21 cellular contexts compared by ENCODE assay signal in genomic region chr16:66910175-66910940, GRCh38. TPM values are rescaled to one million over a fixed set of nuclear protein-coding genes. Genes with fewer than 3 reads are reported as not detected.
"Had no signal": no experiment of that assay in that cellular context is flagged by ENCODE, and none has a peak within 500 bp of the region (broad histone marks: within the 10 kb centered on the region; RNA-seq: fewer than 3 reads in every experiment).

No MANE protein-coding gene starts in this region.

- H3K9me3 ChIP-seq: left lung, transverse colon, vagina had no signal

- FAIRE-seq: small intestine had no signal

- DNase-seq: activated CD4-positive, alpha-beta T cell treated with anti-CD3 and anti-CD28 coated beads for 1 hour; activated CD4-positive, alpha-beta T cell treated with anti-CD3 and anti-CD28 coated beads, Interleukin-2, amount 50 U/mL, for 4 hours; activated naive CD4-positive, alpha-beta T cell; activated naive CD8-positive, alpha-beta T cell treated with anti-CD3 and anti-CD28 coated beads, Interleukin-2, amount 10 ng/mL, durations not matched to agents 7 days and 5 days; activated T-cell treated with anti-CD3 and anti-CD28 coated beads for 4 hours; brain microvascular endothelial cell; effector memory CD8-positive, alpha-beta T cell; islet precursor cell; mesenchymal stem cell; natural killer cell; stimulated activated CD4-positive, alpha-beta T cell treated with anti-CD3 and anti-CD28 coated beads, Interleukin-4, amount 100 ng/mL, for 4 hours; stimulated activated CD8-positive, alpha-beta memory T cell treated with anti-CD3 and anti-CD28 coated beads, Interleukin-4, amount 100 ng/mL, for 48 hours; stimulated activated naive CD4-positive, alpha-beta T cell treated with Interleukin-2 at 50 U/mL for 16 hours; substantia nigra; transverse colon had no signal

- ATAC-seq: left lung, right cardiac atrium had no signal

- H3K27ac ChIP-seq: brain microvascular endothelial cell, left lung, transverse colon, vagina, VCaP had no signal

- H3K27me3 ChIP-seq: left lung, transverse colon, vagina had no signal

- H3K36me3 ChIP-seq: brain microvascular endothelial cell, left lung, transverse colon, vagina had no signal

- H3K4me3 ChIP-seq: left lung, transverse colon, vagina had no signal

RNA-seq across cellular contexts. Expression of gene CDH16, which starts 8.3 kb away (rescaled TPM):
- total RNA-seq: activated naive CD8-positive, alpha-beta T cell treated with anti-CD3 and anti-CD28 coated beads, Interleukin-2, amount 10 ng/mL, durations not matched to agents 7 days and 5 days; natural killer cell; T-helper 1 cell treated with Interleukin-12 subunit alpha and Interleukin-12 subunit beta and Interleukin-4 antibody, amounts not matched to agents 30 ng/mL and 1 ng/mL, for 36 hours had no signal
